25 cellular contexts compared by ENCODE assay signal in the genomic region with DNA sequence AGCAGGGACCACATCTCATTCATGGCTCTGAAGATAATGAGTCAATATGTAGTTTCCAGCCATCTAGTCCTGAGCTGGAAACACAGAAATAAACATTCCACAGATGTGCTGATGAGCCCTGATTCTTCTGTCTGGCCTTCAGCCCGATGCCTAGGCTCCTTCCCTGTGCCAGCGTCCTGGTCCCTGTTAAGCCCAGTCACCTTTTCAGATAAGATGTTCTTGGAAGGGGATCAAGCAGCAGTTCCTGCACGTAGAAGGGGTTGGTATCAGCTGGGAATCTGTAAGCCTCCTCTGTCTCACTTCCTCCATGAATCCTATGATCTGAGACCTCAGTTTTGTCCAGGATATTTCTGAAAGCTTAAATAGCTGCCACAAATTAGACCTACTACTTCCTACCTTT.
"Had no signal": no experiment of that assay in that cellular context is flagged by ENCODE, and none has a peak within 500 bp of the region (broad histone marks: within the 10 kb centered on the region; RNA-seq: fewer than 3 reads in every experiment).

No MANE protein-coding gene starts in this region.

- DNase-seq: dorsolateral prefrontal cortex; effector CD4-positive, alpha-beta T cell; foreskin keratinocyte; heart right ventricle; hippocampal formation; kidney glomerular epithelial cell; mesenchymal stem cell; midbrain; naive thymus-derived CD4-positive, alpha-beta T cell; right cardiac atrium; sigmoid colon; stimulated activated CD4-positive, alpha-beta T cell treated with anti-CD3 and anti-CD28 coated beads, Interleukin-2, amount 100 ng/mL, for 24 hours; stimulated activated CD4-positive, alpha-beta T cell treated with anti-CD3 and anti-CD28 coated beads, Interleukin-4, amount 100 ng/mL, for 24 hours; stimulated activated naive CD4-positive, alpha-beta T cell treated with Interleukin-2 at 50 U/mL for 16 hours; substantia nigra; testis; tibial artery had no signal

- H3K4me3 ChIP-seq: dorsolateral prefrontal cortex, gastroesophageal sphincter, heart right ventricle, neural progenitor cell, prostate gland, sigmoid colon, testis, tibial artery had no signal

- FAIRE-seq: colon, islet of Langerhans had no signal

- ATAC-seq: esophagus mucosa; foreskin keratinocyte; gastroesophageal sphincter; naive thymus-derived CD4-positive, alpha-beta T cell; stimulated activated effector memory CD8-positive, alpha-beta T cell treated with anti-CD3 and anti-CD28 coated beads, Interleukin-12 subunit alpha, Interleukin-12 subunit beta, amount 100 ng/mL, for 72 hours had no signal

- H3K36me3 ChIP-seq: gastroesophageal sphincter, heart right ventricle, neural progenitor cell, prostate gland, sigmoid colon, tibial artery had no signal

- H3K9me3 ChIP-seq: gastroesophageal sphincter, heart right ventricle, prostate gland, sigmoid colon, testis, tibial artery had no signal

- H3K27ac ChIP-seq: dorsolateral prefrontal cortex, epithelial cell of prostate, foreskin keratinocyte, gastroesophageal sphincter, heart right ventricle, neural progenitor cell, prostate gland, sigmoid colon, testis, tibial artery had no signal

- H3K4me1 ChIP-seq: prostate gland, testis had no signal

- H3K27me3 ChIP-seq: gastroesophageal sphincter, heart right ventricle, neural progenitor cell, testis, tibial artery had no signal
